ENCODE assay signal across 11 cellular contexts in genomic region chr2:8536686-8537571, GRCh38.
A peak's percentile ranks its signal among the peaks of the same experiment; 100 is the strongest.
DNase-seq lines count a peak whose midpoint lies in the region; ATAC-seq and TF ChIP-seq lines count a peak whose summit lies in the region.
"Had no signal": no experiment of that assay in that cellular context is flagged by ENCODE, and none has a peak within 500 bp of the region (broad histone marks: within the 10 kb centered on the region; RNA-seq: fewer than 3 reads in every experiment).

No MANE protein-coding gene starts in this region.

- H3K27ac Mint-ChIP-seq in activated naive CD8-positive, alpha-beta T cell treated with anti-CD3 and anti-CD28 coated beads, Interleukin-2, amount 10 ng/mL, durations not matched to agents 7 days and 5 days = peak overlapping the region; percentile 68
- H3K27ac Mint-ChIP-seq in natural killer cell treated with Interleukin-12 subunit alpha and Interleukin-12 subunit beta and Interleukin-15 and Interleukin-18, amount 100 ng/mL, for 72 hours = peak overlapping the region; percentile 71 to 96
- H3K27ac Mint-ChIP-seq in Calu3 (ENCODE audit: unreplicated experiment) = no peak overlapping the region

- no peaks in the 10 kb centered on the region for H3K27me3 Mint-ChIP-seq in activated naive CD8-positive, alpha-beta T cell treated with anti-CD3 and anti-CD28 coated beads, Interleukin-2, amount 10 ng/mL, durations not matched to agents 7 days and 5 days
- no peaks in the 10 kb centered on the region for H3K27me3 Mint-ChIP-seq in natural killer cell treated with Interleukin-12 subunit alpha and Interleukin-12 subunit beta and Interleukin-15 and Interleukin-18, amount 100 ng/mL, for 72 hours
- H3K27me3 Mint-ChIP-seq in Calu3 (ENCODE audit: unreplicated experiment) = no peaks in the 10 kb centered on the region

- intact Hi-C loops in Calu3 (cut with micrococcal nuclease; ENCODE audit: unreplicated experiment) = no loop called here

- CTCF ChIA-PET in Calu3 (lab: Charles Lee) = no interaction called here

- POLR2A ChIA-PET in activated naive CD8-positive, alpha-beta T cell treated with anti-CD3 and anti-CD28 coated beads, Interleukin-2, amount 10 ng/mL, durations not matched to agents 7 days and 5 days (lab: Charles Lee) = interaction anchor here (0.6 to 1.9 kb wide), 5 partner anchors 14 to 469 kb away, joined by 3 to 10 read pairs (median 5); partner anchors contain the start of gene ID2

- no peak overlapping the region for H3K4me3 ChIP-seq in AG10803 (ENCODE audit: low read length)
- H3K4me3 ChIP-seq: SK-N-MC had no signal

- no peak for ATAC-seq in activated naive CD8-positive, alpha-beta T cell treated with anti-CD3 and anti-CD28 coated beads, Interleukin-2, amount 10 ng/mL, durations not matched to agents 7 days and 5 days (ENCODE audit: low read depth)
- ATAC-seq in natural killer cell treated with Interleukin-12 subunit alpha and Interleukin-12 subunit beta and Interleukin-15 and Interleukin-18, amount 100 ng/mL, for 72 hours = no peak
- no peak for ATAC-seq in GM19035 (IDR thresholded peaks at IDR 0.05; ENCODE audit: unreplicated experiment)
- ATAC-seq: HCT116 had no signal

- peaks cover 8% of the 10 kb centered on the region for H3K9me3 Mint-ChIP-seq in activated naive CD8-positive, alpha-beta T cell treated with anti-CD3 and anti-CD28 coated beads, Interleukin-2, amount 10 ng/mL, durations not matched to agents 7 days and 5 days
- H3K9me3 Mint-ChIP-seq in natural killer cell treated with Interleukin-12 subunit alpha and Interleukin-12 subunit beta and Interleukin-15 and Interleukin-18, amount 100 ng/mL, for 72 hours = peaks cover 7% of the 10 kb centered on the region
- no peaks in the 10 kb centered on the region for H3K9me3 Mint-ChIP-seq in Calu3 (ENCODE audit: low read depth, unreplicated experiment)

- no peak overlapping the region for H3K4me3 Mint-ChIP-seq in activated naive CD8-positive, alpha-beta T cell treated with anti-CD3 and anti-CD28 coated beads, Interleukin-2, amount 10 ng/mL, durations not matched to agents 7 days and 5 days
- peak overlapping the region; percentile 47 for H3K4me3 Mint-ChIP-seq in natural killer cell treated with Interleukin-12 subunit alpha and Interleukin-12 subunit beta and Interleukin-15 and Interleukin-18, amount 100 ng/mL, for 72 hours
- H3K4me3 Mint-ChIP-seq in Calu3 (ENCODE audit: low read depth, unreplicated experiment) = no peak overlapping the region

- DNase-seq in AG10803 (ENCODE audit: low read depth) (peak; percentile 8), HUDEP-2 (lab: John Stamatoyannopoulos, UW; ENCODE audit: unreplicated experiment in 76 of 76) (peak in 71 of 76 experiments; percentile 32 to 93 (median 76)), T-helper 2 cell (no peak), Calu3 (no peak)
- DNase-seq in activated naive CD8-positive, alpha-beta T cell treated with anti-CD3 and anti-CD28 coated beads, Interleukin-2, amount 10 ng/mL, durations not matched to agents 7 days and 5 days = no peak
- peak; percentile 23 for DNase-seq in natural killer cell treated with Interleukin-12 subunit alpha and Interleukin-12 subunit beta and Interleukin-15 and Interleukin-18, amount 100 ng/mL, for 72 hours (ENCODE audit: low spot score)
- DNase-seq in activated CD4-positive, alpha-beta T cell treated with anti-CD3 and anti-CD28 coated beads, Interleukin-2, amount 50 U/mL, for 1 hour = no peak
- DNase-seq: MM.1S had no signal

- TF ChIP-seq CTCF in AG10803 (conservative IDR thresholded peaks at IDR 0.05; ENCODE audit: low read length) (no peak), Calu3 (IDR thresholded peaks at IDR 0.05; ENCODE audit: unreplicated experiment) (no peak)

- H3K4me1 Mint-ChIP-seq in activated naive CD8-positive, alpha-beta T cell treated with anti-CD3 and anti-CD28 coated beads, Interleukin-2, amount 10 ng/mL, durations not matched to agents 7 days and 5 days = peaks cover 50% of the 10 kb centered on the region
- H3K4me1 Mint-ChIP-seq in natural killer cell treated with Interleukin-12 subunit alpha and Interleukin-12 subunit beta and Interleukin-15 and Interleukin-18, amount 100 ng/mL, for 72 hours (ENCODE audit: low read depth in 2 of 2) = peaks cover 59 to 67% of the 10 kb centered on the region in 2 donors
- peaks cover 20% of the 10 kb centered on the region for H3K4me1 Mint-ChIP-seq in Calu3 (ENCODE audit: low read depth, unreplicated experiment)

- BruUV-seq in Calu3 (replicated peaks; lab: Mats Ljungman, UMichigan) = no TSS peak

- peaks cover 3% of the 10 kb centered on the region for H3K36me3 Mint-ChIP-seq in activated naive CD8-positive, alpha-beta T cell treated with anti-CD3 and anti-CD28 coated beads, Interleukin-2, amount 10 ng/mL, durations not matched to agents 7 days and 5 days
- H3K36me3 Mint-ChIP-seq in natural killer cell treated with Interleukin-12 subunit alpha and Interleukin-12 subunit beta and Interleukin-15 and Interleukin-18, amount 100 ng/mL, for 72 hours = peaks cover 5% of the 10 kb centered on the region
- H3K36me3 Mint-ChIP-seq in Calu3 (ENCODE audit: insufficient read depth, unreplicated experiment) = peaks cover 8% of the 10 kb centered on the region

Comparison
In these comparisons a context has a peak if more than half of its experiments do, and no peak if none do; other contexts are left out.
1. DNase-seq: peak in AG10803 (single experiment), HUDEP-2 (71 of 76) and natural killer cell treated with Interleukin-12 subunit alpha and Interleukin-12 subunit beta and Interleukin-15 and Interleukin-18, amount 100 ng/mL, for 72 hours (single experiment); none in activated naive CD8-positive, alpha-beta T cell treated with anti-CD3 and anti-CD28 coated beads, Interleukin-2, amount 10 ng/mL, durations not matched to agents 7 days and 5 days (single experiment), T-helper 2 cell (0 of 5), Calu3 (single experiment) and activated CD4-positive, alpha-beta T cell treated with anti-CD3 and anti-CD28 coated beads, Interleukin-2, amount 50 U/mL, for 1 hour (single experiment).